In genomic region chr18:3060667-3061580, GRCh38 we compare ENCODE assay signal across 8 cellular contexts. TPM values are rescaled to one million over a fixed set of nuclear protein-coding genes. Genes with fewer than 3 reads are reported as not detected.
DNase-seq lines count a peak whose midpoint lies in the region; ATAC-seq, FAIRE-seq and TF ChIP-seq lines count a peak whose summit lies in the region.

No MANE protein-coding gene starts in this region.

- no peak overlapping the region for H2BK20ac ChIP-seq in H1 (ENCODE audit: low read length)

- H3K27me3 ChIP-seq in H1 (replicated peaks in 1 of 4; ENCODE audit: control insufficient read depth in 3 of 4, extremely low read depth in 1 of 4, insufficient read depth in 3 of 4, low read length in 3 of 4) (no peaks in the 10 kb centered on the region), SK-N-SH (ENCODE audit: insufficient read depth) (no peaks in the 10 kb centered on the region)

- H2BK120ac ChIP-seq in H1 (replicated peaks; ENCODE audit: low read depth, low read length) = no peak overlapping the region

- H3K56ac ChIP-seq in H1 (replicated peaks; ENCODE audit: insufficient read length, low read depth, low read length) = no peak overlapping the region

- no peak overlapping the region for H2AK5ac ChIP-seq in H1 (ENCODE audit: low read depth, low read length)

- H3K79me2 ChIP-seq in H1 (ENCODE audit: control insufficient read depth in 1 of 2, insufficient read depth in 2 of 2, low read length in 2 of 2) = no peaks in the 10 kb centered on the region
- no peaks in the 10 kb centered on the region for H3K79me2 ChIP-seq in SK-N-SH (ENCODE audit: insufficient read depth)

- peak; percentile 47 for ATAC-seq in GM18909 (IDR thresholded peaks at IDR 0.05; ENCODE audit: poor library complexity, unreplicated experiment)

- no peak for TF ChIP-seq POLR2A in H1 (IDR thresholded peaks at IDR 0.05; ENCODE audit: control extremely low read depth in 1 of 2, low read depth in 2 of 2, low read length in 2 of 2)

- no peak overlapping the region for H3K4me3 ChIP-seq in H1 (ENCODE audit: extremely low read depth in 1 of 4, insufficient read depth in 2 of 4, low read depth in 3 of 4, low read length in 4 of 4)
- H3K4me3 ChIP-seq in SK-N-SH (ENCODE audit: low read depth in 2 of 2, low read length in 1 of 2) = no peak overlapping the region

- H3K9me3 ChIP-seq in H1 (ENCODE audit: insufficient read depth in 2 of 2, low read depth in 1 of 2, low read length in 1 of 2) (no peaks in the 10 kb centered on the region), SK-N-SH (no peaks in the 10 kb centered on the region)

- no peak for TF ChIP-seq RAD21 in H1 (IDR thresholded peaks at IDR 0.05 in 1 of 2, conservative IDR thresholded peaks at IDR 0.05 in 1 of 2; ENCODE audit: low read depth in 2 of 2, low read length in 2 of 2)
- no peak for TF ChIP-seq RAD21 in SK-N-SH (IDR thresholded peaks at IDR 0.05; ENCODE audit: low read length)

- no peak overlapping the region for H4K8ac ChIP-seq in H1 (ENCODE audit: extremely low read depth, insufficient read depth, low read length)

- H3K4me1 ChIP-seq in H1 (replicated peaks in 1 of 4; ENCODE audit: control insufficient read depth in 3 of 4, insufficient read depth in 4 of 4, low read length in 3 of 4) (no peaks in the 10 kb centered on the region), SK-N-SH (ENCODE audit: control insufficient read depth in 1 of 2, insufficient read depth in 2 of 2, low read depth in 1 of 2, low read length in 1 of 2) (no peaks in the 10 kb centered on the region; a peak in 1 of 4 replicates)

- no peak overlapping the region; the same call in 1 of the 2 replicates for H2BK12ac ChIP-seq in H1 (ENCODE audit: low read depth, low read length)

- TF ChIP-seq EP300 in H1 (IDR thresholded peaks at IDR 0.05; ENCODE audit: borderline replicate concordance in 1 of 2, low read depth in 2 of 2, low read length in 2 of 2) = no peak
- TF ChIP-seq EP300 in SK-N-SH (IDR thresholded peaks at IDR 0.05; ENCODE audit: borderline replicate concordance in 1 of 2, low read depth in 1 of 2, low read length in 1 of 2) = no peak

- no peaks in the 10 kb centered on the region for H3K9me2 ChIP-seq in SK-N-SH

- no peak for FAIRE-seq in H1 (lab: Jason Lieb, UNC)

- H4K91ac ChIP-seq in H1 (replicated peaks; ENCODE audit: insufficient read length, low read length) = no peak overlapping the region

- H4K20me1 ChIP-seq in H1 (replicated peaks in 1 of 2; ENCODE audit: control insufficient read depth in 1 of 2, insufficient read depth in 2 of 2, low read length in 2 of 2) = no peaks in the 10 kb centered on the region
- no peaks in the 10 kb centered on the region for H4K20me1 ChIP-seq in SK-N-SH (ENCODE audit: insufficient read depth)

- no peak overlapping the region for H3K4ac ChIP-seq in H1 (replicated peaks; ENCODE audit: insufficient read length, low read depth, low read length)

- CTCF ChIA-PET in H1 (lab: Charles Lee; ENCODE audit: partially characterized antibody) = interaction anchor here (1.2 to 5.5 kb wide), 10 partner anchors 10 to 113 kb away, joined by 3 to 47 read pairs (median 5); no protein-coding TSS in a partner anchor
- CTCF ChIA-PET in SK-N-SH (lab: Yijun Ruan, JAX) = interaction anchor here (1.4 to 4.6 kb wide), 8 partner anchors 8 to 129 kb away, joined by 3 to 70 read pairs (median 12); no protein-coding TSS in a partner anchor

- H3K23ac ChIP-seq in H1 (ENCODE audit: insufficient read length) = no peak overlapping the region

- H3K18ac ChIP-seq in H1 (ENCODE audit: extremely low read depth, low read length) = no peak overlapping the region

- 89% methylated on average over 15 of the region's 15 CpGs; no CpG with 5 or more reads in 1 of the 2 experiments for WGBS in H1 (ENCODE audit: extremely low coverage in 1 of 2, insufficient coverage in 1 of 2, insufficient read length in 1 of 2, insufficient replicate concordance in 2 of 2, low coverage in 1 of 2, low lambda C conversion rate in 2 of 2, missing lambda C conversion rate in 1 of 2), 2 experiments
- 87% methylated on average over 15 of the region's 15 CpGs for WGBS in SK-N-SH (ENCODE audit: low lambda C conversion rate)

- DNase-seq in T-helper 9 cell (peak; percentile 28), H1 (ENCODE audit: low read depth in 1 of 2, low spot score in 2 of 2) (no peak), NCI-H146 (lab: John Stamatoyannopoulos, UW) (no peak), SKM-1 (lab: John Stamatoyannopoulos, UW; ENCODE audit: unreplicated experiment) (no peak), H4 (ENCODE audit: low spot score) (no peak), SK-N-SH (no peak)
- peak; percentile 69 for DNase-seq in stimulated activated CD4-positive, alpha-beta T cell treated with anti-CD3 and anti-CD28 coated beads, Interleukin-4, amount 100 ng/mL, for 24 hours

- H3K9ac ChIP-seq in H1 (replicated peaks in 1 of 4; ENCODE audit: extremely low read depth in 1 of 4, low read depth in 3 of 4, low read length in 3 of 4) (no peak overlapping the region), SK-N-SH (no peak overlapping the region)

- H3K36me3 ChIP-seq in H1 (ENCODE audit: control insufficient read depth in 2 of 4, insufficient read depth in 4 of 4, low read length in 3 of 4) (no peaks in the 10 kb centered on the region), SK-N-SH (replicated peaks in 1 of 2; ENCODE audit: control insufficient read depth in 1 of 2, insufficient read depth in 2 of 2, low read length in 1 of 2) (no peaks in the 10 kb centered on the region)

- no peak overlapping the region for H3K27ac ChIP-seq in H1 (ENCODE audit: low read depth, low read length)
- H3K27ac ChIP-seq in SK-N-SH (ENCODE audit: low read depth in 2 of 2, low read length in 1 of 2) = no peak overlapping the region

- H2BK5ac ChIP-seq in H1 (ENCODE audit: low read depth, low read length) = no peak overlapping the region

- H3K4me2 ChIP-seq in H1 (ENCODE audit: insufficient read depth in 1 of 2, low read depth in 2 of 2, low read length in 2 of 2) (no peak overlapping the region), SK-N-SH (no peak overlapping the region)

- 0 out of 2 replicates have a peak overlapping the region, but pooled peaks have one; percentile 1 for H2AFZ ChIP-seq in H1 (ENCODE audit: low read length)
- no peak overlapping the region for H2AFZ ChIP-seq in SK-N-SH (ENCODE audit: low read depth)

- POLR2A ChIA-PET in H1 (lab: Charles Lee; ENCODE audit: partially characterized antibody) = no interaction called here
- POLR2A ChIA-PET in SK-N-SH (lab: Yijun Ruan, JAX) = no interaction called here

- H3K14ac ChIP-seq in H1 (ENCODE audit: insufficient read length) = no peak overlapping the region

- no peak overlapping the region for H2BK15ac ChIP-seq in H1 (ENCODE audit: low read length)

- TF ChIP-seq CTCF in H1 (IDR thresholded peaks at IDR 0.05; ENCODE audit: control extremely low read depth in 1 of 3, insufficient read depth in 1 of 3, low read depth in 1 of 3, low read length in 3 of 3) (no peak), SK-N-SH (IDR thresholded peaks at IDR 0.05) (no peak)

- no peaks in the 10 kb centered on the region for H3F3A ChIP-seq in SK-N-SH (replicated peaks; ENCODE audit: insufficient read depth)

- no peaks in the 10 kb centered on the region for H3K23me2 ChIP-seq in H1 (ENCODE audit: low read depth, low read length)

- no peak overlapping the region for H4K5ac ChIP-seq in H1 (ENCODE audit: insufficient read length, low read depth, low read length)

- H3K79me1 ChIP-seq in H1 (ENCODE audit: low read depth, low read length) = no peaks in the 10 kb centered on the region

TF ChIP-seq in H1, 55 proteins besides CTCF, POLR2A, EP300 and RAD21 (continues in another document):
- no peak for TF ChIP-seq ASH2L (IDR thresholded peaks at IDR 0.05; ENCODE audit: low read length)
- TF ChIP-seq, protein P1, sequence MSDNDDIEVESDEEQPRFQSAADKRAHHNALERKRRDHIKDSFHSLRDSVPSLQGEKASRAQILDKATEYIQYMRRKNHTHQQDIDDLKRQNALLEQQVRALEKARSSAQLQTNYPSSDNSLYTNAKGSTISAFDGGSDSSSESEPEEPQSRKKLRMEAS (IDR thresholded peaks at IDR 0.05) = no peak
- no peak for TF ChIP-seq SP4 (IDR thresholded peaks at IDR 0.05; ENCODE audit: low read length)
- no peak for TF ChIP-seq KDM4A (IDR thresholded peaks at IDR 0.05; ENCODE audit: low read depth, low read length, severe bottlenecking)
- no peak for TF ChIP-seq KDM1A (IDR thresholded peaks at IDR 0.05; ENCODE audit: borderline replicate concordance, low read length)
- TF ChIP-seq TAF1 (IDR thresholded peaks at IDR 0.05; ENCODE audit: low read depth, low read length) = no peak
- no peak for TF ChIP-seq EGR1 (IDR thresholded peaks at IDR 0.05; ENCODE audit: borderline replicate concordance, low read depth, low read length)
- no peak for TF ChIP-seq KDM5A (IDR thresholded peaks at IDR 0.05; ENCODE audit: low read length)
- no peak for TF ChIP-seq SP2 (IDR thresholded peaks at IDR 0.05; ENCODE audit: low read length)

TF ChIP-seq in SK-N-SH, 30 proteins besides CTCF, POLR2A, EP300 and RAD21:
- no peak for TF ChIP-seq MXI1 (IDR thresholded peaks at IDR 0.05; ENCODE audit: low read depth, low read length)

RNA-seq across cellular contexts. Expression of gene LPIN2, which starts 48.0 kb away (rescaled TPM):
- 13.8 and 14.2 TPM in 2 replicates for total RNA-seq in H1 (2021; fragmentation: NEBNext Ultra II Directional; extraction: Animal tissue kit (Norgen Biotek cat#: 25700))
- 7.4 and 7.7 TPM in 2 replicates for polyA plus RNA-seq in H1 (2011; rRNA removed)
- 11.6 TPM for polyA plus RNA-seq in H1 (2011; cell fraction: cytosol; rRNA removed)
- polyA plus RNA-seq in H1 (2011; cell fraction: nucleus; rRNA removed) = 12.2 TPM
- polyA plus RNA-seq in H1 (2012, experiment 1 of 2) = 8.6 to 10.8 TPM (median 9.6 TPM) in 4 replicates
- 1.7 TPM for polyA plus RNA-seq in H1 (2012, experiment 2 of 2)
- 7.6 TPM for polyA plus RNA-seq in H1 (2013, experiment 1 of 2)
- 7.8 TPM for polyA plus RNA-seq in H1 (2013, experiment 2 of 2)
- 14.3 and 16.1 TPM in 2 replicates for polyA minus RNA-seq in H1 (2011; rRNA and poly(A)+ RNA removed)
- polyA minus RNA-seq in H1 (2011; cell fraction: cytosol; rRNA and poly(A)+ RNA removed) = 9.8 TPM
- 18.0 TPM for polyA minus RNA-seq in H1 (2011; cell fraction: nucleus; rRNA and poly(A)+ RNA removed)
- 17.1 and 21.6 TPM in 2 replicates for total RNA-seq in H4 (2014; rRNA removed; shearing (Covaris generic))
- polyA plus RNA-seq in SK-N-SH (2012; rRNA removed) = 19.3 and 20.3 TPM in 2 replicates
- 18.9 and 20.5 TPM in 2 replicates for polyA plus RNA-seq in SK-N-SH (2012; cell fraction: cytosol; rRNA removed)
- polyA plus RNA-seq in SK-N-SH (2012; cell fraction: nucleus; rRNA removed) = 17.1 and 27.5 TPM in 2 replicates

Comparison
In these comparisons a context has a peak if more than half of its experiments do, and no peak if none do; other contexts are left out.
1. DNase-seq: peak in T-helper 9 cell (single experiment) and stimulated activated CD4-positive, alpha-beta T cell treated with anti-CD3 and anti-CD28 coated beads, Interleukin-4, amount 100 ng/mL, for 24 hours (single experiment); none in H1 (0 of 2), NCI-H146 (single experiment), SKM-1 (single experiment), H4 (single experiment) and SK-N-SH (single experiment).